ENCODE assay signal across 8 cellular contexts in the genomic region with DNA sequence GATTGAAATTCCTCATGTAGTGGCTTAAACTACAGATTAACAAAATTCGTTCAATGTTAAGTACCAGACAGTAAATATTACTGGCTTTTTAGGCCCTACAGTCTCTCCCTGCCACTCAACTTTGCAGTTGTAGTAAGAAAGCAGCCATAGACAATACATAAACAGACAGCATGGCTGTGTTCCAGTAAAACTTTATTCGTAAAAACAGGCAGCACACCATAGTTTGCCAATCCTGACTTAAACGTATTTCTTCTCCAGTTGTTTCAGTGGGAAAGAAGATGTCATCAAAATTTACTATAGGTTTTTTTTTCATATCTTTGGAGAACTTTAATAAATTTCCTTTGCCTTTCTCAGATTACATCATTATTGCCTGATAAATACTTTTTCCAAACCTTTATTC.
"Had no signal": no experiment of that assay in that cellular context is flagged by ENCODE, and none has a peak within 500 bp of the region (broad histone marks: within the 10 kb centered on the region; RNA-seq: fewer than 3 reads in every experiment).

No MANE protein-coding gene starts in this region.

- H3K27ac ChIP-seq: HL-60 had no signal

- H3K4me2 ChIP-seq: GM23338 had no signal

- FAIRE-seq: H1, H54 had no signal

- ATAC-seq: GM23338 had no signal

- DNase-seq: H9, HCEC 1CT, HFFc6, IMR-90 had no signal

- H2AFZ ChIP-seq: GM23338 had no signal

- H3K4me3 ChIP-seq: GM23338 had no signal
